ENCODE assay signal across 16 cellular contexts in the genomic region with DNA sequence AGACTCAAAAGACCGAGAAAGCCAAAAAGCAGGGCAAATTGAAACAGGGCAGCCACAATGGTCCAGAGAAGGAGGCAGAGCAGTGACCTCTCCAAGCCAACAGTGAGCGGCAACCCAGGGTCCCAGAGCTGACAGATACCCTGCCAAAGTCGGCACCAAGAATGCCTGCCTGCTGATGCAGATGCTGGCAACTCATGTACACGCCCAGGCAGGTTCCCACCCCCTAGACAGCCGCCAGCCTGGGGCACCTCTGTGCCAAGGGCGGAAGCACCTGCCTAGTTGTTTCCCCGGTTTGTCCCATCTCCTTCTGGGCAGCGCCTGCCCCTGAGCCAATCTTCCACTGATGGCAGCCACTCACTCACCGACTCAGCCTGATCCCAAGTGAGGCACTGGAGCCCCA. TPM values are rescaled to one million over a fixed set of nuclear protein-coding genes. Genes with fewer than 3 reads are reported as not detected.
DNase-seq lines count a peak whose midpoint lies in the region; ATAC-seq and TF ChIP-seq lines count a peak whose summit lies in the region.
"Had no signal": no experiment of that assay in that cellular context is flagged by ENCODE, and none has a peak within 500 bp of the region (broad histone marks: within the 10 kb centered on the region; RNA-seq: fewer than 3 reads in every experiment).

No MANE protein-coding gene starts in this region.

- POLR2A ChIA-PET in GM10248 (lab: Yijun Ruan, JAX), result no interaction called here

- TF ChIP-seq POLR2A in body of pancreas (IDR thresholded peaks at IDR 0.05) (no peak), gastrocnemius medialis (IDR thresholded peaks at IDR 0.05) (no peak)

- CTCF ChIA-PET in GM10248 (lab: Yijun Ruan, JAX), result no interaction called here

- H3K4me3 ChIP-seq in body of pancreas (no peak overlapping the region), right atrium auricular region (no peak overlapping the region), gastrocnemius medialis (no peak overlapping the region)

- whole genome bisulfite sequencing in body of pancreas, 2 donors, result 80% methylated on average over 1 to 9 of the region's 9 CpGs

- no peaks in the 10 kb centered on the region for H3K4me1 ChIP-seq in body of pancreas
- peaks cover 0 to 47% of the 10 kb centered on the region in 2 donors for H3K4me1 ChIP-seq in right atrium auricular region
- H3K4me1 ChIP-seq in gastrocnemius medialis, result peaks cover 28 to 31% of the 10 kb centered on the region in 2 donors

- no peaks in the 10 kb centered on the region for H3K36me3 ChIP-seq in body of pancreas (replicated peaks in 1 of 2; ENCODE audit: insufficient read depth in 1 of 2, low read depth in 2 of 2)
- H3K36me3 ChIP-seq in right atrium auricular region, result no peaks in the 10 kb centered on the region
- H3K36me3 ChIP-seq in gastrocnemius medialis, result peaks cover 0 to 9% of the 10 kb centered on the region in 2 donors

- no peak overlapping the region for H3K27ac Mint-ChIP-seq in mesothelial cell of epicardium
- H3K27ac Mint-ChIP-seq: activated CD4-positive, alpha-beta T cell treated with anti-CD3 and anti-CD28 coated beads, Interleukin-2, amount 10 ng/mL, durations not matched to agents 24 days and 14 days; activated T-helper 1 cell treated with anti-CD3 and anti-CD28 coated beads, Interleukin-12 subunit alpha, Interleukin-12 subunit beta, Interleukin-2, Interleukin-4 antibody, amounts not matched to agents 30 ng/mL and 10 ng/mL and 1 ng/mL, durations not matched to agents 14 hours and 24 hours and 36 hours; CD14-positive monocyte; progenitor cell of endocrine pancreas; T-helper 17 cell had no signal

- peak; percentile 25 for ATAC-seq in body of pancreas
- peak; percentile 28 to 67 for ATAC-seq in gastrocnemius medialis
- ATAC-seq in GM18870 (IDR thresholded peaks at IDR 0.05; ENCODE audit: unreplicated experiment), result no peak
- ATAC-seq: HCT116, Panc1, T-helper 17 cell had no signal

- H3K9me3 ChIP-seq in body of pancreas, result no peaks in the 10 kb centered on the region
- no peaks in the 10 kb centered on the region for H3K9me3 ChIP-seq in right atrium auricular region
- H3K9me3 ChIP-seq in gastrocnemius medialis, result no peaks in the 10 kb centered on the region

- H3K27me3 Mint-ChIP-seq in mesothelial cell of epicardium (ENCODE audit: low read depth), result no peaks in the 10 kb centered on the region
- H3K27me3 Mint-ChIP-seq: activated CD4-positive, alpha-beta T cell treated with anti-CD3 and anti-CD28 coated beads, Interleukin-2, amount 10 ng/mL, durations not matched to agents 24 days and 14 days; progenitor cell of endocrine pancreas; T-helper 17 cell had no signal

- TF ChIP-seq CTCF in body of pancreas (IDR thresholded peaks at IDR 0.05) (no peak), right atrium auricular region (IDR thresholded peaks at IDR 0.05) (no peak), gastrocnemius medialis (IDR thresholded peaks at IDR 0.05 in 4 of 5, conservative IDR thresholded peaks at IDR 0.05 in 1 of 5) (no peak), mesothelial cell of epicardium (IDR thresholded peaks at IDR 0.05; ENCODE audit: unreplicated experiment) (no peak), GM10248 (IDR thresholded peaks at IDR 0.05; ENCODE audit: control extremely low read depth, extremely low read depth, low read depth, missing control alignments) (no peak)

- H3K36me3 Mint-ChIP-seq in mesothelial cell of epicardium, result peaks cover 13% of the 10 kb centered on the region
- H3K36me3 Mint-ChIP-seq: CD14-positive monocyte had no signal

- DNase-seq in NCI-H345 (lab: John Stamatoyannopoulos, UW) (peak; percentile 34), body of pancreas (no peak), right atrium auricular region (ENCODE audit: low spot score) (no peak), gastrocnemius medialis (peak in 1 of 2 donors; percentile 75), mesothelial cell of epicardium (ENCODE audit: low spot score in 2 of 2, unreplicated experiment in 2 of 2) (no peak), GM10248 (ENCODE audit: extremely low spot score) (no peak), mesenteric fat pad (ENCODE audit: low spot score) (no peak)
- DNase-seq: activated CD4-positive, alpha-beta T cell treated with anti-CD3 and anti-CD28 coated beads, Interleukin-2, amount 10 ng/mL, durations not matched to agents 24 days and 14 days; stimulated activated naive CD4-positive, alpha-beta T cell treated with Interleukin-2 at 50 U/mL for 16 hours; T-helper 17 cell had no signal

- in situ Hi-C loops in gastrocnemius medialis (cut with MboI; ENCODE audit: low sequenced_read_pairs in 4 of 4), result no loop called here

- H3K27ac ChIP-seq in body of pancreas (peak overlapping the region in 3 of 4 donors; percentile 12 to 63 (median 31)), right atrium auricular region (peak overlapping the region; percentile 37 to 76), gastrocnemius medialis (peak overlapping the region; percentile 30 to 74 (median 67))

- H3K9me3 Mint-ChIP-seq in mesothelial cell of epicardium, result no peaks in the 10 kb centered on the region
- H3K9me3 Mint-ChIP-seq: activated CD4-positive, alpha-beta T cell treated with anti-CD3 and anti-CD28 coated beads, Interleukin-2, amount 10 ng/mL, durations not matched to agents 24 days and 14 days; activated T-helper 1 cell treated with anti-CD3 and anti-CD28 coated beads, Interleukin-12 subunit alpha, Interleukin-12 subunit beta, Interleukin-2, Interleukin-4 antibody, amounts not matched to agents 30 ng/mL and 10 ng/mL and 1 ng/mL, durations not matched to agents 14 hours and 24 hours and 36 hours had no signal

- no peaks in the 10 kb centered on the region for H3K27me3 ChIP-seq in body of pancreas
- H3K27me3 ChIP-seq in right atrium auricular region, result no peaks in the 10 kb centered on the region
- no peaks in the 10 kb centered on the region for H3K27me3 ChIP-seq in gastrocnemius medialis

- intact Hi-C loops in body of pancreas (cut with DNase I), result no loop called here
- intact Hi-C loops in gastrocnemius medialis (cut with DNase I; ENCODE audit: low total_unique reads), result no loop called here

- H3K4me3 Mint-ChIP-seq in mesothelial cell of epicardium, result no peak overlapping the region
- H3K4me3 Mint-ChIP-seq: activated CD4-positive, alpha-beta T cell treated with anti-CD3 and anti-CD28 coated beads, Interleukin-2, amount 10 ng/mL, durations not matched to agents 24 days and 14 days; activated T-helper 1 cell treated with anti-CD3 and anti-CD28 coated beads, Interleukin-12 subunit alpha, Interleukin-12 subunit beta, Interleukin-2, Interleukin-4 antibody, amounts not matched to agents 30 ng/mL and 10 ng/mL and 1 ng/mL, durations not matched to agents 14 hours and 24 hours and 36 hours; CD14-positive monocyte; T-helper 17 cell had no signal

- peaks cover 18% of the 10 kb centered on the region for H3K4me1 Mint-ChIP-seq in mesothelial cell of epicardium
- H3K4me1 Mint-ChIP-seq: activated CD4-positive, alpha-beta T cell treated with anti-CD3 and anti-CD28 coated beads, Interleukin-2, amount 10 ng/mL, durations not matched to agents 24 days and 14 days had no signal

RNA-seq across cellular contexts. Expression of a gene that starts 22.1 kb away (rescaled TPM):
- total RNA-seq in body of pancreas, result 1 to 10 TPM; 1.3 to 7.6 TPM
- total RNA-seq in right atrium auricular region, result 1 to 10 TPM; 4.1 TPM
- total RNA-seq in gastrocnemius medialis, result 1 to 10 TPM; 4.8 to 7.0 (median 6.8) TPM
- 7.1 to 8.1 TPM (median 8.0 TPM) in 3 replicates for total RNA-seq in mesothelial cell of epicardium
- 30.0 TPM for total RNA-seq in mesenteric fat pad
